Comparison of ENCODE assay signal across 9 cellular contexts in the genomic region with DNA sequence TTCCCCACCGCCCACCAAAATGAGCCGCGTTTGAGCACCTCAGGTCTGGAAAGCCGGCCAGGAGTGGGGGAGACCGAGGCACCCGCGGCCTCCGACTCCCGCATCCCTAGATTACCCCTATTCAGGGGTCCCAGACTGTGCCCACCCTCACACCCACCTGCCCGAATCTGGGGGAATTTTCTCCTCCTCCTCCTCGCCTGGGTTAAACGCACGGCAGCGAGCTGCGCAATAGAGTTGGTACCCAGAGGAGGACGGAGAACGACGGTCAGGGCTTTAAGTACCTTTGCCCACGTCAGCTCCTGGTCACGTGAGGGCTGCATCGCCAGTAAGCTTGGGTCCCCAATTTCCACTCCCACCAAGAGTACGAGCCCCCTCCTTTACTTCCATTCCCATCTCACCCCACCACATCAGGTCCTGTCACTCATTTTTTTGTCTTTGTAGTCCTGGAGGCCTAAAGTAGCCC. TPM values are rescaled to one million over a fixed set of nuclear protein-coding genes. Genes with fewer than 3 reads are reported as not detected.
DNase-seq lines count a peak whose midpoint lies in the region; ATAC-seq and TF ChIP-seq lines count a peak whose summit lies in the region.
"Had no signal": no experiment of that assay in that cellular context is flagged by ENCODE, and none has a peak within 500 bp of the region (broad histone marks: within the 10 kb centered on the region; RNA-seq: fewer than 3 reads in every experiment).

A gene (minus strand): TSS at position 250 of the 463 bp plus-strand sequence. CDS start 2,262 bp downstream, outside the sequence.

- TF ChIP-seq RAD21 in IMR-90 (IDR thresholded peaks at IDR 0.05; ENCODE audit: low read length): no peak

- H3K9me3 ChIP-seq in AG04450 (ENCODE audit: control insufficient read depth, insufficient read depth, low read length): no peaks in the 10 kb centered on the region
- H3K9me3 ChIP-seq in IMR-90 (ENCODE audit: control insufficient read depth, insufficient read depth, low read length): no peaks in the 10 kb centered on the region
- H3K9me3 ChIP-seq in muscle layer of duodenum (ENCODE audit: control insufficient read depth in 1 of 2, low read length in 2 of 2): no peaks in the 10 kb centered on the region
- H3K9me3 ChIP-seq in upper lobe of left lung: no peaks in the 10 kb centered on the region

- peak within 1 kb of the TSS; percentile 42; the same call in 1 of the 2 replicates for H3K56ac ChIP-seq in IMR-90 (ENCODE audit: extremely low read depth, insufficient read depth, low read length)

- H3K23ac ChIP-seq in IMR-90 (ENCODE audit: low read depth, low read length): no peak within 1 kb of the TSS

- intact Hi-C loops in IMR-90 (cut with micrococcal nuclease): no loop called here

- DNase-seq in AG04450 (ENCODE audit: low read depth, low spot score) (peak; percentile 36), IMR-90 (peak; percentile 69), fibroblast of peridontal ligament (ENCODE audit: extremely low read depth) (peak; percentile 83), upper lobe of left lung (peak; percentile 40 to 41)

- WGBS in IMR-90 (ENCODE audit: extremely low coverage in 2 of 2, insufficient read length in 1 of 2), 2 experiments: 19% methylated on average over 11 of the region's 22 CpGs; no CpG with 5 or more reads in 1 of the 2 experiments
- 3 to 25% methylated on average over 11 to 22 of the region's 22 CpGs for WGBS in upper lobe of left lung, 2 donors

- in situ Hi-C loops in IMR-90 (cut with MboI; ENCODE audit: low sequenced_read_pairs): no loop called here

- H3K4ac ChIP-seq in IMR-90 (ENCODE audit: low read depth, low read length): peak within 1 kb of the TSS; percentile 48

- H3K36me3 ChIP-seq in IMR-90 (ENCODE audit: control insufficient read depth, insufficient read depth, low read length) (peaks cover 15% of the 10 kb centered on the region; the same call in 1 of the 2 replicates), muscle layer of duodenum (ENCODE audit: control insufficient read depth in 1 of 2, insufficient read depth in 2 of 2, low read length in 2 of 2) (peaks cover 0 to 8% of the 10 kb centered on the region in 2 donors), upper lobe of left lung (peaks cover 0 to 3% (median 0%) of the 10 kb centered on the region in 4 donors)

- H2BK20ac ChIP-seq in IMR-90 (ENCODE audit: low read depth, low read length): no peak within 1 kb of the TSS

- H3K4me3 ChIP-seq in AG04450 (ENCODE audit: low read depth, low read length): peak within 1 kb of the TSS; percentile 76
- H3K4me3 ChIP-seq in IMR-90 (ENCODE audit: insufficient read depth, low read depth, low read length): peak within 1 kb of the TSS; percentile 98
- peak within 1 kb of the TSS; percentile 74 for H3K4me3 ChIP-seq in WI38 (ENCODE audit: low read depth, low read length)
- peak within 1 kb of the TSS; percentile 70 to 81 for H3K4me3 ChIP-seq in muscle layer of duodenum (ENCODE audit: low read depth in 1 of 2, low read length in 2 of 2)
- H3K4me3 ChIP-seq in upper lobe of left lung: peak within 1 kb of the TSS; percentile 55 to 71 (median 58)

- TF ChIP-seq POLR2A in IMR-90 (IDR thresholded peaks at IDR 0.05; ENCODE audit: low read depth, low read length): peak; percentile 80
- peak in 1 of 4 donors; percentile 55 for TF ChIP-seq POLR2A in upper lobe of left lung (IDR thresholded peaks at IDR 0.05)

- peak; percentile 57 for ATAC-seq in GM18861 (IDR thresholded peaks at IDR 0.05; ENCODE audit: unreplicated experiment)
- ATAC-seq in IMR-90 (ENCODE audit: low read depth): peak; percentile 71
- ATAC-seq in upper lobe of left lung (ENCODE audit: low FRiP score in 2 of 2): peak; percentile 21 to 91
- ATAC-seq in GM21737 (IDR thresholded peaks at IDR 0.05; ENCODE audit: unreplicated experiment): no peak
- ATAC-seq: HCT116 had no signal

- CTCF ChIA-PET in AG04450 (lab: Charles Lee) (interaction anchor here (0.6 kb wide), 1 partner anchor 97 kb away, joined by 5 read pairs; no protein-coding TSS in a partner anchor), IMR-90 (lab: Yijun Ruan, JAX) (no interaction called here)

- H3K18ac ChIP-seq in IMR-90 (ENCODE audit: low read depth, low read length): peak within 1 kb of the TSS; percentile 87

- peak within 1 kb of the TSS; percentile 78; the same call in 1 of the 2 replicates for H4K5ac ChIP-seq in IMR-90 (ENCODE audit: low read depth, low read length)

- no peak within 1 kb of the TSS for H2BK15ac ChIP-seq in IMR-90 (ENCODE audit: low read depth, low read length)

- H3K4me1 ChIP-seq in IMR-90 (ENCODE audit: control insufficient read depth, insufficient read depth, low read length): peaks cover 1% of the 10 kb centered on the region
- peaks cover 0 to 17% of the 10 kb centered on the region in 2 donors for H3K4me1 ChIP-seq in muscle layer of duodenum (ENCODE audit: control insufficient read depth in 1 of 2, insufficient read depth in 2 of 2, low read length in 2 of 2)
- peaks cover 0 to 6% (median 0%) of the 10 kb centered on the region in 4 donors for H3K4me1 ChIP-seq in upper lobe of left lung

- no peak for TF ChIP-seq CTCF in AG04450 (IDR thresholded peaks at IDR 0.05; ENCODE audit: low read depth, low read length)
- TF ChIP-seq CTCF in IMR-90 (conservative IDR thresholded peaks at IDR 0.05; ENCODE audit: low read depth, low read length): no peak
- no peak for TF ChIP-seq CTCF in WI38 (IDR thresholded peaks at IDR 0.05; ENCODE audit: low read depth, low read length)
- no peak for TF ChIP-seq CTCF in upper lobe of left lung (IDR thresholded peaks at IDR 0.05)

- peak within 1 kb of the TSS; percentile 36 to 69; a peak in 2 of 4 replicates for H4K8ac ChIP-seq in IMR-90 (ENCODE audit: low read depth in 2 of 2, low read length in 2 of 2)

- TF ChIP-seq EP300 in upper lobe of left lung (IDR thresholded peaks at IDR 0.05): no peak

- dilution Hi-C loops in IMR-90 (cut with HindIII; ENCODE audit: low sequenced_read_pairs, unreplicated experiment): no loop called here

- H2AK5ac ChIP-seq in IMR-90 (ENCODE audit: low read depth, low read length): no peak within 1 kb of the TSS; the same call in 1 of the 2 replicates

- peak within 1 kb of the TSS; percentile 92 for H3K9ac ChIP-seq in IMR-90 (ENCODE audit: low read depth, low read length)

- H2AK9ac ChIP-seq in IMR-90 (replicated peaks; ENCODE audit: low read depth, low read length, poor library complexity): peak within 1 kb of the TSS; percentile 76

- H2AFZ ChIP-seq in IMR-90 (replicated peaks; ENCODE audit: low read length, poor library complexity): peak within 1 kb of the TSS; percentile 93

- no peak within 1 kb of the TSS for H2BK120ac ChIP-seq in IMR-90 (ENCODE audit: low read depth, low read length)

- POLR2A ChIA-PET in AG04450 (lab: Yijun Ruan, JAX) (interaction anchor here (0.9 to 1.0 kb wide), 3 partner anchors 16 to 1595 kb away, joined by 3 to 4 read pairs (median 3); a partner anchor contains a TSS), IMR-90 (lab: Charles Lee; ENCODE audit: unreplicated experiment) (interaction anchor here (0.6 kb wide), 1 partner anchor 37 kb away, joined by 3 read pairs; no protein-coding TSS in a partner anchor)

- H2BK5ac ChIP-seq in IMR-90 (ENCODE audit: low read depth, low read length, poor library complexity, severe bottlenecking): peak within 1 kb of the TSS; percentile 53

- peak within 1 kb of the TSS; percentile 41 for H4K91ac ChIP-seq in IMR-90 (ENCODE audit: insufficient read depth, low read depth, low read length)

- no peaks in the 10 kb centered on the region for H3K27me3 ChIP-seq in AG04450 (ENCODE audit: control insufficient read depth, insufficient read depth, low read length)
- peaks cover 17% of the 10 kb centered on the region for H3K27me3 ChIP-seq in IMR-90 (ENCODE audit: control insufficient read depth, insufficient read depth, low read length)
- H3K27me3 ChIP-seq in muscle layer of duodenum (ENCODE audit: low read depth, low read length): no peaks in the 10 kb centered on the region
- no peaks in the 10 kb centered on the region for H3K27me3 ChIP-seq in upper lobe of left lung

- no TSS peak for BruUV-seq in IMR-90 (replicated peaks; lab: Mats Ljungman, UMichigan)

- peak within 1 kb of the TSS; percentile 91 for H3K4me2 ChIP-seq in IMR-90 (ENCODE audit: low read depth, low read length)

- H4K20me1 ChIP-seq in IMR-90 (ENCODE audit: insufficient read depth, low read length): no peaks in the 10 kb centered on the region; the same call in 1 of the 2 replicates

- H3K27ac ChIP-seq in AG04450 (ENCODE audit: low read depth, low read length) (no peak within 1 kb of the TSS), IMR-90 (ENCODE audit: insufficient read depth, low read length) (peak within 1 kb of the TSS; percentile 82), muscle layer of duodenum (ENCODE audit: low read length) (peak within 1 kb of the TSS; percentile 45), upper lobe of left lung (peak within 1 kb of the TSS in 3 of 4 donors; percentile 7 to 80 (median 80))

- H3K79me1 ChIP-seq in IMR-90 (ENCODE audit: low read depth in 1 of 2, low read length in 2 of 2): peaks cover 0 to 3% of the 10 kb centered on the region in 2 experiments; a peak in 2 of 4 replicates

- H3K14ac ChIP-seq in IMR-90 (replicated peaks; ENCODE audit: low read depth, low read length): peak within 1 kb of the TSS; percentile 83; the same call in 1 of the 2 replicates

- H3K9me1 ChIP-seq in IMR-90 (ENCODE audit: insufficient read depth, low read length): peaks cover 4% of the 10 kb centered on the region; the same call in 1 of the 2 replicates

TF ChIP-seq in IMR-90, 13 proteins besides CTCF, POLR2A, EP300 and RAD21:
- TF ChIP-seq, protein P1, sequence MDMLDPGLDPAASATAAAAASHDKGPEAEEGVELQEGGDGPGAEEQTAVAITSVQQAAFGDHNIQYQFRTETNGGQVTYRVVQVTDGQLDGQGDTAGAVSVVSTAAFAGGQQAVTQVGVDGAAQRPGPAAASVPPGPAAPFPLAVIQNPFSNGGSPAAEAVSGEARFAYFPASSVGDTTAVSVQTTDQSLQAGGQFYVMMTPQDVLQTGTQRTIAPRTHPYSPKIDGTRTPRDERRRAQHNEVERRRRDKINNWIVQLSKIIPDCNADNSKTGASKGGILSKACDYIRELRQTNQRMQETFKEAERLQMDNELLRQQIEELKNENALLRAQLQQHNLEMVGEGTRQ (IDR thresholded peaks at IDR 0.05; ENCODE audit: low read depth, low read length): peak; percentile 95
- TF ChIP-seq BHLHE40 (IDR thresholded peaks at IDR 0.05; ENCODE audit: low read depth, low read length): no peak; the same call in 1 of the 2 replicates
- TF ChIP-seq FOS (IDR thresholded peaks at IDR 0.05; ENCODE audit: low read depth, low read length): no peak
- no peak for TF ChIP-seq NFE2L2 (IDR thresholded peaks at IDR 0.05; ENCODE audit: low read depth, low read length)
- TF ChIP-seq SMC3 (IDR thresholded peaks at IDR 0.05; ENCODE audit: low read depth, low read length): no peak
- 0 out of 2 replicates have a peak, but pooled peaks have one; percentile 11 for TF ChIP-seq CEBPB (IDR thresholded peaks at IDR 0.05; ENCODE audit: low read depth, low read length)

RNA-seq across cellular contexts. Expression of the gene that starts here (rescaled TPM):
- 78.4 and 81.7 TPM in 2 replicates for polyA plus RNA-seq in AG04450 (2011; rRNA removed)
- 52.9 and 62.7 TPM in 2 replicates for polyA minus RNA-seq in AG04450 (2011; rRNA and poly(A)+ RNA removed)
- 98.9 and 109 TPM in 2 replicates for total RNA-seq in IMR-90 (2012; rRNA removed)
- 47.4 and 63.6 TPM in 2 replicates for polyA plus RNA-seq in IMR-90 (2012; rRNA removed)
- polyA plus RNA-seq in IMR-90 (2012; cell fraction: cytosol; rRNA removed): 30.3 and 37.7 TPM in 2 replicates
- polyA plus RNA-seq in IMR-90 (2012; cell fraction: nucleus; rRNA removed; ENCODE audit: low replicate concordance): 107 and 109 TPM in 2 replicates
- total RNA-seq in upper lobe of left lung: 10 to 100 TPM; 11.0 to 37.2 (median 19.3) TPM
